In genomic region chr10:28822719-28823464, GRCh38 we compare ENCODE assay signal across 35 cellular contexts.
A peak's percentile ranks its signal among the peaks of the same experiment; 100 is the strongest.
DNase-seq lines count a peak whose midpoint lies in the region; ATAC-seq and TF ChIP-seq lines count a peak whose summit lies in the region.
"Had no signal": no experiment of that assay in that cellular context is flagged by ENCODE, and none has a peak within 500 bp of the region (broad histone marks: within the 10 kb centered on the region; RNA-seq: fewer than 3 reads in every experiment).

No MANE protein-coding gene starts in this region.

- no peak overlapping the region for H3K27ac ChIP-seq in BLaER1 treated with 17β-estradiol and CSF1 and Interleukin-3, amounts not matched to agents 10 nM and 100 nM
- H3K27ac ChIP-seq in IMR-90 (ENCODE audit: insufficient read depth, low read length) (no peak overlapping the region), colonic mucosa (no peak overlapping the region), mesendoderm (ENCODE audit: low read depth, low read length) (peak overlapping the region; percentile 36), OCI-LY7 (ENCODE audit: low read depth, low read length, poor library complexity, severe bottlenecking) (no peak overlapping the region)
- H3K27ac ChIP-seq: A549, breast epithelium, epithelial cell of prostate, skin epidermis, upper lobe of left lung had no signal

- H3K4me2 ChIP-seq in BLaER1 treated with 17β-estradiol and CSF1 and Interleukin-3, amounts not matched to agents 10 nM and 100 nM, result peak overlapping the region in 8 of 11 experiments; percentile 10 to 84 (median 41); a peak in 14 of 22 replicates
- H3K4me2 ChIP-seq in IMR-90 (ENCODE audit: low read depth, low read length), result no peak overlapping the region
- H3K4me2 ChIP-seq in mesendoderm (ENCODE audit: low read length), result no peak overlapping the region
- H3K4me2 ChIP-seq in OCI-LY7 (ENCODE audit: low read length), result no peak overlapping the region
- H3K4me2 ChIP-seq: A549 had no signal

- no peaks in the 10 kb centered on the region for H3K9me2 ChIP-seq in OCI-LY7 (ENCODE audit: insufficient read depth, low read length)

- no peak overlapping the region for H2AK9ac ChIP-seq in IMR-90 (replicated peaks; ENCODE audit: low read depth, low read length, poor library complexity)

- no peaks in the 10 kb centered on the region for H4K20me1 ChIP-seq in BLaER1 treated with 17β-estradiol and CSF1 and Interleukin-3, amounts not matched to agents 10 nM and 100 nM
- H4K20me1 ChIP-seq in IMR-90 (ENCODE audit: insufficient read depth, low read length) (no peaks in the 10 kb centered on the region), OCI-LY7 (ENCODE audit: insufficient read depth, low read length) (no peaks in the 10 kb centered on the region)

- H3K4ac ChIP-seq in IMR-90 (ENCODE audit: low read depth, low read length), result no peak overlapping the region
- no peak overlapping the region for H3K4ac ChIP-seq in mesendoderm (ENCODE audit: low read depth, low read length)

- H4K5ac ChIP-seq in IMR-90 (ENCODE audit: low read depth, low read length) (no peak overlapping the region), mesendoderm (ENCODE audit: low read length) (no peak overlapping the region)

- peak overlapping the region; percentile 23 for H2AFZ ChIP-seq in IMR-90 (replicated peaks; ENCODE audit: low read length, poor library complexity)
- H2AFZ ChIP-seq in OCI-LY7 (ENCODE audit: low read length), result no peak overlapping the region

- H2AK5ac ChIP-seq in IMR-90 (ENCODE audit: low read depth, low read length) (no peak overlapping the region), mesendoderm (ENCODE audit: low read length) (no peak overlapping the region)

- H3K4me1 Mint-ChIP-seq in CD14-positive monocyte, result no peaks in the 10 kb centered on the region
- H3K4me1 Mint-ChIP-seq: activated CD4-positive, alpha-beta T cell treated with anti-CD3 and anti-CD28 coated beads, Interleukin-2, amount 10 ng/mL, durations not matched to agents 7 days and 5 days; activated naive CD8-positive, alpha-beta T cell treated with anti-CD3 and anti-CD28 coated beads for 36 hours; CD4-positive, alpha-beta memory T cell had no signal

- DNase-seq in IMR-90, result no peak
- DNase-seq in colonic mucosa, result peak; percentile 9
- DNase-seq in mesendoderm, result peak; percentile 81
- DNase-seq in OCI-LY7 (ENCODE audit: low spot score), result no peak
- DNase-seq in GF-D8 (lab: John Stamatoyannopoulos, UW), result no peak
- DNase-seq in activated T-cell treated with anti-CD3 and anti-CD28 coated beads for 4 hours, result no peak
- no peak for DNase-seq in CD14-positive monocyte (ENCODE audit: low spot score)
- DNase-seq: activated CD4-positive, alpha-beta T cell treated with anti-CD3 and anti-CD28 coated beads, Interleukin-2, amount 10 ng/mL, durations not matched to agents 7 days and 5 days; activated gamma-delta T cell; activated naive CD8-positive, alpha-beta T cell treated with anti-CD3 and anti-CD28 coated beads for 36 hours; activated T-cell treated with anti-CD3 and anti-CD28 coated beads, Interleukin-2, amount 50 U/mL, for 24 hours; anterior cingulate cortex; CD4-positive, alpha-beta memory T cell; GOT3; Karpas-422; kidney; NCI-H1417; NCI-H2081; NCI-H2227 treated with DMSO at 0.1 percent for 48 hours; NCI-H526 treated with DMSO at 0.1 percent for 48 hours; ovary; Right ventricle myocardium superior; stimulated activated naive CD4-positive, alpha-beta T cell; SW 1271; upper lobe of left lung had no signal

- BruUV-seq in IMR-90 (replicated peaks; lab: Mats Ljungman, UMichigan), result no TSS peak
- BruUV-seq in OCI-LY7 (replicated peaks; lab: Mats Ljungman, UMichigan), result no TSS peak

- H3K27ac Mint-ChIP-seq in CD14-positive monocyte, result no peak overlapping the region
- H3K27ac Mint-ChIP-seq: activated CD4-positive, alpha-beta T cell treated with anti-CD3 and anti-CD28 coated beads, Interleukin-2, amount 10 ng/mL, durations not matched to agents 7 days and 5 days; activated naive CD8-positive, alpha-beta T cell treated with anti-CD3 and anti-CD28 coated beads for 36 hours; activated T-cell treated with anti-CD3 and anti-CD28 coated beads, Interleukin-2, amount 50 U/mL, for 24 hours; CD4-positive, alpha-beta memory T cell; natural killer cell treated with Interleukin-12 subunit alpha and Interleukin-12 subunit beta and Interleukin-15 and Interleukin-18, amount 100 ng/mL, for 72 hours; WTC11 had no signal

- peaks cover 0 to 60% (median 44%) of the 10 kb centered on the region in 10 experiments; a peak in 16 of 20 replicates for H3K4me1 ChIP-seq in BLaER1 treated with 17β-estradiol and CSF1 and Interleukin-3, amounts not matched to agents 10 nM and 100 nM
- H3K4me1 ChIP-seq in IMR-90 (ENCODE audit: control insufficient read depth, insufficient read depth, low read length) (no peaks in the 10 kb centered on the region), colonic mucosa (no peaks in the 10 kb centered on the region), mesendoderm (ENCODE audit: control insufficient read depth, low read depth, low read length) (peaks cover 9% of the 10 kb centered on the region), OCI-LY7 (ENCODE audit: insufficient read depth, low read length, poor library complexity, severe bottlenecking) (no peaks in the 10 kb centered on the region)
- H3K4me1 ChIP-seq: breast epithelium, upper lobe of left lung had no signal

- peaks cover 0 to 18% (median 6%) of the 10 kb centered on the region in 11 experiments; a peak in 13 of 22 replicates for H3K9me3 ChIP-seq in BLaER1 treated with 17β-estradiol and CSF1 and Interleukin-3, amounts not matched to agents 10 nM and 100 nM (replicated peaks in 1 of 11)
- H3K9me3 ChIP-seq in IMR-90 (ENCODE audit: control insufficient read depth, insufficient read depth, low read length) (no peaks in the 10 kb centered on the region), colonic mucosa (no peaks in the 10 kb centered on the region), OCI-LY7 (ENCODE audit: low read length) (no peaks in the 10 kb centered on the region)
- H3K9me3 ChIP-seq: A549, breast epithelium, ovary, upper lobe of left lung had no signal

- 38% methylated on average over 5 of the region's 12 CpGs; no CpG with 5 or more reads in 1 of the 2 experiments for WGBS in IMR-90 (ENCODE audit: extremely low coverage in 2 of 2, insufficient read length in 1 of 2), 2 experiments
- WGBS in mesendoderm (ENCODE audit: extremely low coverage, insufficient coverage, low lambda C conversion rate), result no CpG with 5 or more reads among the region's 12 CpGs

- dilution Hi-C loops in IMR-90 (cut with HindIII; ENCODE audit: low sequenced_read_pairs, unreplicated experiment), result no loop called here

- H2BK120ac ChIP-seq in IMR-90 (ENCODE audit: low read depth, low read length) (no peak overlapping the region), mesendoderm (ENCODE audit: low read depth, low read length) (peak overlapping the region; percentile 2)

- no peak overlapping the region for H3K14ac ChIP-seq in IMR-90 (replicated peaks; ENCODE audit: low read depth, low read length)

- no peak overlapping the region for H3K9ac ChIP-seq in BLaER1 treated with 17β-estradiol and CSF1 and Interleukin-3, amounts not matched to agents 10 nM and 100 nM
- H3K9ac ChIP-seq in IMR-90 (ENCODE audit: low read depth, low read length) (no peak overlapping the region), colonic mucosa (ENCODE audit: low read depth in 2 of 2, low read length in 2 of 2) (no peak overlapping the region), mesendoderm (ENCODE audit: low read length) (no peak overlapping the region)

- no peak for TF ChIP-seq POLR2A in IMR-90 (IDR thresholded peaks at IDR 0.05; ENCODE audit: low read depth, low read length)

- no peak for ATAC-seq in IMR-90 (ENCODE audit: low read depth)
- ATAC-seq: A549; GM12878; natural killer cell treated with Interleukin-12 subunit alpha and Interleukin-12 subunit beta and Interleukin-15 and Interleukin-18, amount 100 ng/mL, for 72 hours; Panc1; WTC11 had no signal

- H3K36me3 Mint-ChIP-seq in CD14-positive monocyte, result no peaks in the 10 kb centered on the region
- H3K36me3 Mint-ChIP-seq: activated naive CD8-positive, alpha-beta T cell treated with anti-CD3 and anti-CD28 coated beads for 36 hours; CD4-positive, alpha-beta memory T cell; natural killer cell treated with Interleukin-12 subunit alpha and Interleukin-12 subunit beta and Interleukin-15 and Interleukin-18, amount 100 ng/mL, for 72 hours; WTC11 had no signal

- POLR2A ChIA-PET in IMR-90 (lab: Charles Lee; ENCODE audit: unreplicated experiment) (no interaction called here), OCI-LY7 (lab: Charles Lee) (no interaction called here)

- CTCF ChIA-PET in IMR-90 (lab: Yijun Ruan, JAX), result no interaction called here
- CTCF ChIA-PET in OCI-LY7 (lab: Charles Lee; ENCODE audit: unreplicated experiment), result no interaction called here

- H3K4me3 ChIP-seq in BLaER1 treated with 17β-estradiol and CSF1 and Interleukin-3, amounts not matched to agents 10 nM and 100 nM, result no peak overlapping the region
- H3K4me3 ChIP-seq in IMR-90 (ENCODE audit: insufficient read depth, low read depth, low read length) (no peak overlapping the region), colonic mucosa (no peak overlapping the region), mesendoderm (ENCODE audit: low read length) (no peak overlapping the region), OCI-LY7 (ENCODE audit: low read depth, low read length, poor library complexity, severe bottlenecking) (no peak overlapping the region)
- H3K4me3 ChIP-seq: A549, breast epithelium, GM12878, lung, ovary, skin epidermis, upper lobe of left lung had no signal

- H2BK15ac ChIP-seq in IMR-90 (ENCODE audit: low read depth, low read length), result no peak overlapping the region
- H2BK15ac ChIP-seq in mesendoderm (replicated peaks; ENCODE audit: low read depth), result no peak overlapping the region

- H3K9me3 Mint-ChIP-seq in CD14-positive monocyte, result peaks cover 0 to 4% (median 0%) of the 10 kb centered on the region in 7 donors
- H3K9me3 Mint-ChIP-seq: activated CD4-positive, alpha-beta T cell treated with anti-CD3 and anti-CD28 coated beads, Interleukin-2, amount 10 ng/mL, durations not matched to agents 7 days and 5 days; activated naive CD8-positive, alpha-beta T cell treated with anti-CD3 and anti-CD28 coated beads for 36 hours; activated T-cell treated with anti-CD3 and anti-CD28 coated beads, Interleukin-2, amount 50 U/mL, for 24 hours; natural killer cell treated with Interleukin-12 subunit alpha and Interleukin-12 subunit beta and Interleukin-15 and Interleukin-18, amount 100 ng/mL, for 72 hours had no signal

- H3K18ac ChIP-seq in IMR-90 (ENCODE audit: low read depth, low read length) (no peak overlapping the region), mesendoderm (ENCODE audit: low read length) (peak overlapping the region; percentile 32)

- no peaks in the 10 kb centered on the region for H3K9me1 ChIP-seq in IMR-90 (ENCODE audit: insufficient read depth, low read length)

- H3K4me3 Mint-ChIP-seq in CD14-positive monocyte, result no peak overlapping the region
- H3K4me3 Mint-ChIP-seq: activated CD4-positive, alpha-beta T cell treated with anti-CD3 and anti-CD28 coated beads, Interleukin-2, amount 10 ng/mL, durations not matched to agents 7 days and 5 days; activated naive CD8-positive, alpha-beta T cell treated with anti-CD3 and anti-CD28 coated beads for 36 hours; activated T-cell treated with anti-CD3 and anti-CD28 coated beads, Interleukin-2, amount 50 U/mL, for 24 hours; CD4-positive, alpha-beta memory T cell; natural killer cell treated with Interleukin-12 subunit alpha and Interleukin-12 subunit beta and Interleukin-15 and Interleukin-18, amount 100 ng/mL, for 72 hours; WTC11 had no signal

- H3K27me3 ChIP-seq in BLaER1 treated with 17β-estradiol and CSF1 and Interleukin-3, amounts not matched to agents 10 nM and 100 nM, result no peaks in the 10 kb centered on the region
- H3K27me3 ChIP-seq in IMR-90 (ENCODE audit: control insufficient read depth, insufficient read depth, low read length) (peaks cover 11% of the 10 kb centered on the region), colonic mucosa (no peaks in the 10 kb centered on the region), mesendoderm (ENCODE audit: insufficient read depth, low read length, poor library complexity) (no peaks in the 10 kb centered on the region)
- H3K27me3 ChIP-seq: breast epithelium, ovary, upper lobe of left lung had no signal

- no peak overlapping the region for H4K91ac ChIP-seq in IMR-90 (ENCODE audit: insufficient read depth, low read depth, low read length)

- no peaks in the 10 kb centered on the region for H3K79me2 ChIP-seq in mesendoderm (ENCODE audit: control insufficient read depth, insufficient read depth, low read length)
- no peaks in the 10 kb centered on the region for H3K79me2 ChIP-seq in OCI-LY7 (ENCODE audit: insufficient read depth, low read depth, low read length)

- H4K8ac ChIP-seq in IMR-90 (ENCODE audit: low read depth in 2 of 2, low read length in 2 of 2), result no peak overlapping the region
- H4K8ac ChIP-seq in mesendoderm (ENCODE audit: low read depth, low read length), result no peak overlapping the region

- no peaks in the 10 kb centered on the region for H3K79me1 ChIP-seq in IMR-90 (ENCODE audit: low read depth in 1 of 2, low read length in 2 of 2)
- no peaks in the 10 kb centered on the region for H3K79me1 ChIP-seq in mesendoderm (ENCODE audit: low read length)

- no peaks in the 10 kb centered on the region for H3K36me3 ChIP-seq in BLaER1 treated with 17β-estradiol and CSF1 and Interleukin-3, amounts not matched to agents 10 nM and 100 nM
- H3K36me3 ChIP-seq in IMR-90 (ENCODE audit: control insufficient read depth, insufficient read depth, low read length), result no peaks in the 10 kb centered on the region
- no peaks in the 10 kb centered on the region for H3K36me3 ChIP-seq in colonic mucosa
- H3K36me3 ChIP-seq in mesendoderm (ENCODE audit: control insufficient read depth, insufficient read depth, low read length), result no peaks in the 10 kb centered on the region
- no peaks in the 10 kb centered on the region for H3K36me3 ChIP-seq in OCI-LY7 (ENCODE audit: insufficient read depth, low read length)
- H3K36me3 ChIP-seq: breast epithelium, ovary, upper lobe of left lung had no signal

- no peak overlapping the region for H2BK20ac ChIP-seq in IMR-90 (ENCODE audit: low read depth, low read length)

- no peak overlapping the region for H3K56ac ChIP-seq in IMR-90 (ENCODE audit: extremely low read depth, insufficient read depth, low read length)
- H3K56ac ChIP-seq in mesendoderm (ENCODE audit: low read length), result peak overlapping the region; percentile 65

- TF ChIP-seq RAD21 in IMR-90 (IDR thresholded peaks at IDR 0.05; ENCODE audit: low read length), result no peak

- intact Hi-C loops in IMR-90 (cut with micrococcal nuclease), result no loop called here
- intact Hi-C loops in colonic mucosa (cut with DNase I), result no loop called here
- intact Hi-C loops in OCI-LY7 (cut with micrococcal nuclease; ENCODE audit: unreplicated experiment), result no loop called here
- intact Hi-C loops in CD14-positive monocyte (cut with micrococcal nuclease), result no loop called here

- in situ Hi-C loops in IMR-90 (cut with MboI; ENCODE audit: low sequenced_read_pairs), result no loop called here

- H2BK5ac ChIP-seq in IMR-90 (ENCODE audit: low read depth, low read length, poor library complexity, severe bottlenecking) (no peak overlapping the region), mesendoderm (ENCODE audit: low read length) (peak overlapping the region; percentile 34)

- H3K27me3 Mint-ChIP-seq in CD14-positive monocyte (ENCODE audit: low read depth in 3 of 3), result peaks cover 0 to 3% (median 2%) of the 10 kb centered on the region in 3 donors

- H3K23ac ChIP-seq in IMR-90 (ENCODE audit: low read depth, low read length) (no peak overlapping the region), mesendoderm (ENCODE audit: low read length) (no peak overlapping the region)

- TF ChIP-seq CTCF in IMR-90 (conservative IDR thresholded peaks at IDR 0.05; ENCODE audit: low read depth, low read length) (no peak), colonic mucosa (IDR thresholded peaks at IDR 0.05) (no peak), OCI-LY7 (conservative IDR thresholded peaks at IDR 0.05; ENCODE audit: low read length) (no peak), CD14-positive monocyte (IDR thresholded peaks at IDR 0.05) (no peak)

Comparison
In these comparisons a context has a peak if more than half of its experiments do, and no peak if none do; other contexts are left out.
1. H3K4me2 ChIP-seq: peak in BLaER1 treated with 17β-estradiol and CSF1 and Interleukin-3, amounts not matched to agents 10 nM and 100 nM (8 of 11); none in IMR-90 (single experiment), mesendoderm (single experiment) and OCI-LY7 (single experiment).
2. DNase-seq: peak in colonic mucosa (single experiment) and mesendoderm (single experiment); none in IMR-90 (single experiment), OCI-LY7 (single experiment), GF-D8 (single experiment), activated T-cell treated with anti-CD3 and anti-CD28 coated beads for 4 hours (single experiment) and CD14-positive monocyte (single experiment).